In genomic region chr19:19591133-19591825, GRCh38 we compare ENCODE assay signal across 9 cellular contexts. TPM values are rescaled to one million over a fixed set of nuclear protein-coding genes. Genes with fewer than 3 reads are reported as not detected.
DNase-seq lines count a peak whose midpoint lies in the region; ATAC-seq and TF ChIP-seq lines count a peak whose summit lies in the region.
"Had no signal": no experiment of that assay in that cellular context is flagged by ENCODE, and none has a peak within 500 bp of the region (broad histone marks: within the 10 kb centered on the region; RNA-seq: fewer than 3 reads in every experiment).

No MANE protein-coding gene starts in this region.

- H3K27ac ChIP-seq in naive thymus-derived CD4-positive, alpha-beta T cell (ENCODE audit: low read depth, low read length), result peak overlapping the region; percentile 54
- H3K27ac ChIP-seq in transverse colon, result peak overlapping the region; percentile 33 to 57 (median 38)
- H3K27ac ChIP-seq: cardiac muscle cell had no signal

- H3K4me1 ChIP-seq in naive thymus-derived CD4-positive, alpha-beta T cell (ENCODE audit: control insufficient read depth in 2 of 2, insufficient read depth in 2 of 2, low read length in 2 of 2), result peaks cover 17 to 30% of the 10 kb centered on the region in 2 donors
- H3K4me1 ChIP-seq in transverse colon, result peaks cover 5 to 25% (median 8%) of the 10 kb centered on the region in 4 donors

- 32 to 100% methylated on average over 1 to 13 of the region's 13 CpGs for WGBS in transverse colon (ENCODE audit: low coverage in 1 of 2), 2 donors

- no peaks in the 10 kb centered on the region for H3K9me3 Mint-ChIP-seq in WTC11
- no peaks in the 10 kb centered on the region for H3K9me3 Mint-ChIP-seq in naive thymus-derived CD4-positive, alpha-beta T cell

- peak; percentile 81 for ATAC-seq in GM18511 (IDR thresholded peaks at IDR 0.05; ENCODE audit: unreplicated experiment)
- peak; percentile 62 for ATAC-seq in HG03442 (IDR thresholded peaks at IDR 0.05; ENCODE audit: unreplicated experiment)
- ATAC-seq in WTC11, result peak; percentile 70
- peak; percentile 89 for ATAC-seq in naive thymus-derived CD4-positive, alpha-beta T cell

- no peak for TF ChIP-seq POLR2A in transverse colon (IDR thresholded peaks at IDR 0.05)

- CTCF ChIA-PET in WTC11 (lab: Charles Lee), result interaction anchor here (0.7 to 5.6 kb wide), 4 partner anchors 37 to 59 kb away, joined by 4 to 22 read pairs (median 6); partner anchors contain the start of gene GMIP
- CTCF ChIA-PET in naive thymus-derived CD4-positive, alpha-beta T cell (lab: Charles Lee), result interaction anchor here (1.3 kb wide), 1 partner anchor 14 kb away, joined by 4 read pairs; no protein-coding TSS in a partner anchor

- intact Hi-C loops in naive thymus-derived CD4-positive, alpha-beta T cell (cut with micrococcal nuclease), result loop anchor here (1.0 to 5.0 kb wide), 4 partner anchors 11 to 36 kb away; partner anchors contain the start of gene LPAR2 (in 1 of the 2)
- intact Hi-C loops in transverse colon (cut with DNase I; ENCODE audit: low total_unique reads), result no loop called here

- in situ Hi-C loops in transverse colon (cut with MboI; ENCODE audit: low pct_ligation_motif_present in 1 of 4, low pct_unique_long_range_greater_than_20kb in 1 of 4, low sequenced_read_pairs in 3 of 4), result no loop called here

- no peaks in the 10 kb centered on the region for H3K9me3 ChIP-seq in naive thymus-derived CD4-positive, alpha-beta T cell (ENCODE audit: control insufficient read depth in 2 of 3, low read length in 3 of 3)
- H3K9me3 ChIP-seq in transverse colon, result no peaks in the 10 kb centered on the region

- H3K27ac Mint-ChIP-seq in WTC11, result peak overlapping the region; percentile 93
- peak overlapping the region; percentile 10 to 89 (median 71) for H3K27ac Mint-ChIP-seq in naive thymus-derived CD4-positive, alpha-beta T cell

- no peak for TF ChIP-seq CTCF in WTC11 (IDR thresholded peaks at IDR 0.05)
- no peak for TF ChIP-seq CTCF in transverse colon (IDR thresholded peaks at IDR 0.05)

- no peak for TF ChIP-seq EP300 in transverse colon (IDR thresholded peaks at IDR 0.05; ENCODE audit: low read depth)

- POLR2A ChIA-PET in WTC11 (lab: Charles Lee), result interaction anchor here (0.6 to 0.7 kb wide), 2 partner anchors 9 to 310 kb away, joined by 3 read pairs; no protein-coding TSS in a partner anchor
- POLR2A ChIA-PET in naive thymus-derived CD4-positive, alpha-beta T cell (lab: Charles Lee), result interaction anchor here (0.6 to 7.8 kb wide), 5 partner anchors 12 to 71 kb away, joined by 3 to 49 read pairs (median 3); no protein-coding TSS in a partner anchor

- H3K36me3 Mint-ChIP-seq in WTC11, result no peaks in the 10 kb centered on the region
- peaks cover 0 to 48% (median 10%) of the 10 kb centered on the region in 5 donors for H3K36me3 Mint-ChIP-seq in naive thymus-derived CD4-positive, alpha-beta T cell

- H3K4me3 ChIP-seq in naive thymus-derived CD4-positive, alpha-beta T cell (ENCODE audit: low read length), result no peak overlapping the region
- no peak overlapping the region for H3K4me3 ChIP-seq in transverse colon
- H3K4me3 ChIP-seq: cardiac muscle cell had no signal

- peaks cover 22% of the 10 kb centered on the region for H3K4me1 Mint-ChIP-seq in WTC11
- H3K4me1 Mint-ChIP-seq in naive thymus-derived CD4-positive, alpha-beta T cell, result peaks cover 25 to 74% (median 54%) of the 10 kb centered on the region in 7 donors

- H3K27me3 ChIP-seq in naive thymus-derived CD4-positive, alpha-beta T cell (ENCODE audit: control insufficient read depth in 2 of 2, insufficient read depth in 2 of 2, low read length in 2 of 2), result no peaks in the 10 kb centered on the region
- no peaks in the 10 kb centered on the region for H3K27me3 ChIP-seq in transverse colon
- H3K27me3 ChIP-seq: cardiac muscle cell had no signal

- DNase-seq in WTC11 (ENCODE audit: low spot score), result peak; percentile 19
- DNase-seq in central memory CD4-positive, alpha-beta T cell, result peak; percentile 73
- DNase-seq in naive thymus-derived CD4-positive, alpha-beta T cell, result peak in 2 of 9 donors; percentile 66 to 67
- DNase-seq in transverse colon, result peak; percentile 35
- DNase-seq in NCI-H1417 treated with DMSO at 0.1 percent for 48 hours (lab: John Stamatoyannopoulos, UW), result no peak
- DNase-seq in COLO668 (lab: John Stamatoyannopoulos, UW; ENCODE audit: unreplicated experiment), result no peak

- H3K4me3 Mint-ChIP-seq in WTC11, result peak overlapping the region; percentile 19; the same call in 1 of the 2 replicates
- H3K4me3 Mint-ChIP-seq in naive thymus-derived CD4-positive, alpha-beta T cell, result peak overlapping the region in 5 of 10 donors; percentile 12 to 81 (median 21)

- H3K36me3 ChIP-seq in naive thymus-derived CD4-positive, alpha-beta T cell (ENCODE audit: control insufficient read depth in 2 of 3, insufficient read depth in 3 of 3, low read length in 3 of 3), result peaks cover 0 to 18% (median 0%) of the 10 kb centered on the region in 3 experiments
- H3K36me3 ChIP-seq in transverse colon, result no peaks in the 10 kb centered on the region
- H3K36me3 ChIP-seq: cardiac muscle cell had no signal

- no peaks in the 10 kb centered on the region for H3K27me3 Mint-ChIP-seq in WTC11 (ENCODE audit: low read depth)
- no peaks in the 10 kb centered on the region for H3K27me3 Mint-ChIP-seq in naive thymus-derived CD4-positive, alpha-beta T cell

TF ChIP-seq in WTC11, 78 proteins besides CTCF, POLR2A, EP300 and RAD21:
- TF ChIP-seq ESRRA (CRISPR knock-in tag; IDR thresholded peaks at IDR 0.05; ENCODE audit: borderline replicate concordance) (no peak), ATF3 (CRISPR knock-in tag; conservative IDR thresholded peaks at IDR 0.05) (no peak), ZNF317 (CRISPR knock-in tag; IDR thresholded peaks at IDR 0.05; ENCODE audit: borderline replicate concordance, low read depth) (no peak), ZNF219 (CRISPR knock-in tag; IDR thresholded peaks at IDR 0.05; ENCODE audit: borderline replicate concordance) (no peak), FOXK1 (CRISPR knock-in tag; IDR thresholded peaks at IDR 0.05) (no peak), ATF6 (CRISPR knock-in tag; IDR thresholded peaks at IDR 0.05) (no peak), GTF2I (CRISPR knock-in tag; conservative IDR thresholded peaks at IDR 0.05) (no peak), ZNF232 (CRISPR knock-in tag; IDR thresholded peaks at IDR 0.05) (no peak)

RNA-seq across cellular contexts. Expression of gene PBX4, which starts 27.2 kb away (rescaled TPM):
- 3.2 to 4.5 TPM (median 3.5 TPM) in 3 replicates for total RNA-seq in WTC11 (2021)
- total RNA-seq in naive thymus-derived CD4-positive, alpha-beta T cell, result 10 to 100 TPM; 22.6 to 42.7 (median 42.0) TPM
- 1 to 10 TPM; 3.8 to 9.2 TPM for polyA plus RNA-seq in naive thymus-derived CD4-positive, alpha-beta T cell
- total RNA-seq in transverse colon, result 10 to 100 TPM in 1 of 4 donors, 1 to 10 TPM in 3; 1.9 to 11.9 (median 5.1) TPM

RNA-seq across cellular contexts. Expression of gene LPAR2, which starts 36.7 kb away (rescaled TPM):
- 42.9 to 45.1 TPM (median 44.5 TPM) in 3 replicates for total RNA-seq in WTC11 (2021)
- total RNA-seq in naive thymus-derived CD4-positive, alpha-beta T cell, result 10 to 100 TPM; 64.4 to 91.7 (median 75.0) TPM
- polyA plus RNA-seq in naive thymus-derived CD4-positive, alpha-beta T cell, result 10 to 100 TPM; 16.5 to 43.2 TPM
- 10 to 100 TPM; 19.2 to 52.5 (median 32.6) TPM for total RNA-seq in transverse colon

RNA-seq across cellular contexts. Expression of gene GMIP, which starts 52.2 kb away (rescaled TPM):
- 19.8 to 23.0 TPM (median 21.9 TPM) in 3 replicates for total RNA-seq in WTC11 (2021)
- 100 to 1,000 TPM in 3 of 5 experiments, 10 to 100 TPM in 2; 97.2 to 141 (median 109) TPM for total RNA-seq in naive thymus-derived CD4-positive, alpha-beta T cell
- 10 to 100 TPM; 32.9 to 68.6 TPM for polyA plus RNA-seq in naive thymus-derived CD4-positive, alpha-beta T cell
- total RNA-seq in transverse colon, result 10 to 100 TPM; 17.3 to 84.9 (median 27.2) TPM

RNA-seq across cellular contexts. Expression of gene CILP2, which starts 53.2 kb away (rescaled TPM):
- total RNA-seq in WTC11 (2021) (7.9 to 10.6 TPM (median 10.1 TPM) in 3 replicates), transverse colon (under 1 TPM in 1 of 4 donors, not detected in 3; 0.48 TPM)
- total RNA-seq in naive thymus-derived CD4-positive, alpha-beta T cell, result under 1 TPM in 4 of 5 experiments, not detected in 1; 0.32 to 0.53 (median 0.49) TPM
- polyA plus RNA-seq in naive thymus-derived CD4-positive, alpha-beta T cell, result under 1 TPM; 0.27 to 0.69 TPM

Comparison
In these comparisons a context has a peak if more than half of its experiments do, and no peak if none do; other contexts are left out.
1. DNase-seq: peak in WTC11 (single experiment), central memory CD4-positive, alpha-beta T cell (single experiment) and transverse colon (single experiment); none in NCI-H1417 treated with DMSO at 0.1 percent for 48 hours (single experiment) and COLO668 (single experiment).
2. Peak in every context shown above with its lines, with median percentiles within 50 percentile points of each other: ATAC-seq.